Comparison of ENCODE assay signal across 8 cellular contexts in genomic region chr5:34007675-34008600, GRCh38. TPM values are rescaled to one million over a fixed set of nuclear protein-coding genes. Genes with fewer than 3 reads are reported as not detected.
DNase-seq lines count a peak whose midpoint lies in the region; ATAC-seq, FAIRE-seq and TF ChIP-seq lines count a peak whose summit lies in the region.

Gene AMACR, minus strand, starts transcription at chr5:34008050. Its CDS starts 31 bp downstream, at chr5:34008019.

- intact Hi-C loops in activated T-helper 1 cell treated with anti-CD3 and anti-CD28 coated beads, Interleukin-12 subunit alpha, Interleukin-12 subunit beta, Interleukin-2, Interleukin-4 antibody, amounts not matched to agents 30 ng/mL and 10 ng/mL and 1 ng/mL, durations not matched to agents 14 hours and 24 hours and 36 hours (cut with micrococcal nuclease): loop anchor here (1.0 to 5.0 kb wide), 7 partner anchors 11 to 1421 kb away; partner anchors contain the start of genes DNAJC21, SUB1, TARS1 and TTC23L

- H3K27ac ChIP-seq in GM23248 (peak within 1 kb of the TSS; percentile 80), Karpas-422 (ENCODE audit: low read length) (peak within 1 kb of the TSS; percentile 82), fibroblast of lung (ENCODE audit: insufficient read depth, low read length) (peak within 1 kb of the TSS; percentile 84)

- H3K4me1 ChIP-seq in GM23248 (ENCODE audit: insufficient read depth): peaks cover 20% of the 10 kb centered on the region
- peaks cover 34% of the 10 kb centered on the region for H3K4me1 ChIP-seq in Karpas-422 (ENCODE audit: low read length)
- peaks cover 4% of the 10 kb centered on the region for H3K4me1 ChIP-seq in fibroblast of lung (ENCODE audit: control insufficient read depth, extremely low read depth, insufficient read depth, low read length)

- H3F3A ChIP-seq in GM23248 (ENCODE audit: insufficient read depth): peaks cover 33% of the 10 kb centered on the region

- peaks cover 11% of the 10 kb centered on the region for H3K36me3 Mint-ChIP-seq in activated T-helper 1 cell treated with anti-CD3 and anti-CD28 coated beads, Interleukin-12 subunit alpha, Interleukin-12 subunit beta, Interleukin-2, Interleukin-4 antibody, amounts not matched to agents 30 ng/mL and 10 ng/mL and 1 ng/mL, durations not matched to agents 14 hours and 24 hours and 36 hours (ENCODE audit: low read depth)
- peaks cover 5 to 19% (median 5%) of the 10 kb centered on the region in 3 donors for H3K36me3 Mint-ChIP-seq in naive thymus-derived CD8-positive, alpha-beta T cell
- peaks cover 12 to 15% of the 10 kb centered on the region in 2 donors for H3K36me3 Mint-ChIP-seq in stimulated activated naive B cell treated with anti-CD40 and anti-IgM and Interleukin-4, amounts not matched to agents 10 μg/mL and 1 μg/mL and 100 μg/mL, for 72 hours

- 1 to 2% methylated on average over 56 to 65 of the region's 74 CpGs for WGBS in GM23248 (ENCODE audit: low coverage in 1 of 2, low lambda C conversion rate in 2 of 2, missing lambda C conversion rate in 2 of 2), 2 experiments

- H3K27me3 ChIP-seq in GM23248 (replicated peaks; ENCODE audit: insufficient read depth): no peaks in the 10 kb centered on the region
- H3K27me3 ChIP-seq in Karpas-422 (ENCODE audit: low read length): no peaks in the 10 kb centered on the region
- no peaks in the 10 kb centered on the region for H3K27me3 ChIP-seq in fibroblast of lung (ENCODE audit: control insufficient read depth, insufficient read depth, low read length)

- H3K36me3 ChIP-seq in GM23248 (ENCODE audit: low read depth) (peaks cover 6% of the 10 kb centered on the region; the same call in 1 of the 2 replicates), Karpas-422 (ENCODE audit: insufficient read depth, low read length) (peaks cover 7% of the 10 kb centered on the region; the same call in 1 of the 2 replicates), fibroblast of lung (ENCODE audit: control insufficient read depth, insufficient read depth, low read length) (peaks cover 3% of the 10 kb centered on the region)

- H3K9me2 ChIP-seq in GM23248 (ENCODE audit: insufficient read depth) (no peaks in the 10 kb centered on the region), Karpas-422 (replicated peaks; ENCODE audit: insufficient read depth, low read length) (no peaks in the 10 kb centered on the region)

- H3K4me2 ChIP-seq in GM23248 (ENCODE audit: unreplicated experiment) (peak within 1 kb of the TSS; percentile 96), Karpas-422 (ENCODE audit: low read depth, low read length, poor library complexity, severe bottlenecking) (peak within 1 kb of the TSS; percentile 80), fibroblast of lung (ENCODE audit: extremely low read depth, insufficient read depth, low read length) (peak within 1 kb of the TSS; percentile 97)

- ATAC-seq in naive thymus-derived CD8-positive, alpha-beta T cell: peak; percentile 87 to 93
- peak; percentile 91 to 93 for ATAC-seq in stimulated activated naive B cell treated with anti-CD40 and anti-IgM and Interleukin-4, amounts not matched to agents 10 μg/mL and 1 μg/mL and 100 μg/mL, for 72 hours (replicated peaks)

- H3K4me3 ChIP-seq in GM23248: peak within 1 kb of the TSS; percentile 83
- peak within 1 kb of the TSS; percentile 76 for H3K4me3 ChIP-seq in Karpas-422 (ENCODE audit: low read length)
- H3K4me3 ChIP-seq in fibroblast of lung (replicated peaks in 1 of 4; ENCODE audit: control extremely low read depth in 1 of 4, insufficient read depth in 1 of 4, low read depth in 3 of 4, low read length in 4 of 4): peak within 1 kb of the TSS; percentile 71 to 93 (median 82)

- in situ Hi-C loops in GM23248 (cut with MboI): loop anchor here (10.0 to 25.0 kb wide), 2 partner anchors 457 to 879 kb away; no protein-coding TSS in a partner anchor

- FAIRE-seq in RCC 7860 (lab: Jason Lieb, UNC): peak; percentile 59

- H4K20me1 ChIP-seq in GM23248 (ENCODE audit: insufficient read depth) (no peaks in the 10 kb centered on the region), Karpas-422 (ENCODE audit: insufficient read depth, low read depth, low read length) (no peaks in the 10 kb centered on the region), fibroblast of lung (ENCODE audit: control insufficient read depth, extremely low read depth, insufficient read depth, low read length) (no peaks in the 10 kb centered on the region)

- DNase-seq in Daoy (ENCODE audit: low read depth): peak; percentile 93
- DNase-seq in GM23248: peak; percentile 95
- peak; percentile 96 for DNase-seq in Karpas-422
- peak; percentile 83 for DNase-seq in RCC 7860 (ENCODE audit: low spot score)
- peak; percentile 87 for DNase-seq in activated T-helper 1 cell treated with anti-CD3 and anti-CD28 coated beads, Interleukin-12 subunit alpha, Interleukin-12 subunit beta, Interleukin-2, Interleukin-4 antibody, amounts not matched to agents 30 ng/mL and 10 ng/mL and 1 ng/mL, durations not matched to agents 14 hours and 24 hours and 36 hours (ENCODE audit: low spot score)
- DNase-seq in fibroblast of lung (ENCODE audit: low read depth in 2 of 2): peak; percentile 92 to 94
- DNase-seq in naive thymus-derived CD8-positive, alpha-beta T cell: peak; percentile 81 to 95 (median 87)
- peak; percentile 85 for DNase-seq in stimulated activated naive B cell treated with anti-CD40 and anti-IgM and Interleukin-4, amounts not matched to agents 10 μg/mL and 1 μg/mL and 100 μg/mL, for 72 hours

- H3K27ac Mint-ChIP-seq in activated T-helper 1 cell treated with anti-CD3 and anti-CD28 coated beads, Interleukin-12 subunit alpha, Interleukin-12 subunit beta, Interleukin-2, Interleukin-4 antibody, amounts not matched to agents 30 ng/mL and 10 ng/mL and 1 ng/mL, durations not matched to agents 14 hours and 24 hours and 36 hours: peak within 1 kb of the TSS; percentile 79
- H3K27ac Mint-ChIP-seq in naive thymus-derived CD8-positive, alpha-beta T cell: peak within 1 kb of the TSS; percentile 73 to 98 (median 96)
- H3K27ac Mint-ChIP-seq in stimulated activated naive B cell treated with anti-CD40 and anti-IgM and Interleukin-4, amounts not matched to agents 10 μg/mL and 1 μg/mL and 100 μg/mL, for 72 hours: peak within 1 kb of the TSS; percentile 95

- H3K9me3 ChIP-seq in GM23248 (ENCODE audit: low read depth) (no peaks in the 10 kb centered on the region), Karpas-422 (ENCODE audit: low read length) (no peaks in the 10 kb centered on the region), fibroblast of lung (ENCODE audit: control insufficient read depth, insufficient read depth, low read depth, low read length) (no peaks in the 10 kb centered on the region)

- peak within 1 kb of the TSS; percentile 97 for H2AFZ ChIP-seq in GM23248
- peak within 1 kb of the TSS; percentile 90; the same call in 1 of the 2 replicates for H2AFZ ChIP-seq in Karpas-422 (ENCODE audit: low read length)
- peak within 1 kb of the TSS; percentile 100 for H2AFZ ChIP-seq in fibroblast of lung (ENCODE audit: low read length)

- H3K9me3 Mint-ChIP-seq in activated T-helper 1 cell treated with anti-CD3 and anti-CD28 coated beads, Interleukin-12 subunit alpha, Interleukin-12 subunit beta, Interleukin-2, Interleukin-4 antibody, amounts not matched to agents 30 ng/mL and 10 ng/mL and 1 ng/mL, durations not matched to agents 14 hours and 24 hours and 36 hours: no peaks in the 10 kb centered on the region
- no peaks in the 10 kb centered on the region for H3K9me3 Mint-ChIP-seq in naive thymus-derived CD8-positive, alpha-beta T cell
- H3K9me3 Mint-ChIP-seq in stimulated activated naive B cell treated with anti-CD40 and anti-IgM and Interleukin-4, amounts not matched to agents 10 μg/mL and 1 μg/mL and 100 μg/mL, for 72 hours: no peaks in the 10 kb centered on the region

- H3K9ac ChIP-seq in GM23248 (peak within 1 kb of the TSS; percentile 83), Karpas-422 (ENCODE audit: low read length) (peak within 1 kb of the TSS; percentile 91), fibroblast of lung (ENCODE audit: insufficient read depth, low read length) (peak within 1 kb of the TSS; percentile 41)

- H3K27me3 Mint-ChIP-seq in activated T-helper 1 cell treated with anti-CD3 and anti-CD28 coated beads, Interleukin-12 subunit alpha, Interleukin-12 subunit beta, Interleukin-2, Interleukin-4 antibody, amounts not matched to agents 30 ng/mL and 10 ng/mL and 1 ng/mL, durations not matched to agents 14 hours and 24 hours and 36 hours (ENCODE audit: insufficient read depth): no peaks in the 10 kb centered on the region
- no peaks in the 10 kb centered on the region for H3K27me3 Mint-ChIP-seq in naive thymus-derived CD8-positive, alpha-beta T cell
- peaks cover 0 to 9% of the 10 kb centered on the region in 2 donors for H3K27me3 Mint-ChIP-seq in stimulated activated naive B cell treated with anti-CD40 and anti-IgM and Interleukin-4, amounts not matched to agents 10 μg/mL and 1 μg/mL and 100 μg/mL, for 72 hours

- peak in 1 of 2 donors; percentile 3 for TF ChIP-seq CTCF in fibroblast of lung (conservative IDR thresholded peaks at IDR 0.05 in 1 of 2, IDR thresholded peaks at IDR 0.05 in 1 of 2; ENCODE audit: low read depth in 1 of 2, low read length in 2 of 2)

- POLR2A ChIA-PET in naive thymus-derived CD8-positive, alpha-beta T cell (lab: Charles Lee): interaction anchor here (1.0 to 1.5 kb wide), 5 partner anchors 8 to 909 kb away, joined by 3 to 18 read pairs (median 4); partner anchors contain the start of genes BRIX1 and RAD1

- H3K4me3 Mint-ChIP-seq in activated T-helper 1 cell treated with anti-CD3 and anti-CD28 coated beads, Interleukin-12 subunit alpha, Interleukin-12 subunit beta, Interleukin-2, Interleukin-4 antibody, amounts not matched to agents 30 ng/mL and 10 ng/mL and 1 ng/mL, durations not matched to agents 14 hours and 24 hours and 36 hours: peak within 1 kb of the TSS; percentile 85
- peak within 1 kb of the TSS; percentile 77 to 97 (median 92) for H3K4me3 Mint-ChIP-seq in naive thymus-derived CD8-positive, alpha-beta T cell
- peak within 1 kb of the TSS; percentile 83 to 97 for H3K4me3 Mint-ChIP-seq in stimulated activated naive B cell treated with anti-CD40 and anti-IgM and Interleukin-4, amounts not matched to agents 10 μg/mL and 1 μg/mL and 100 μg/mL, for 72 hours

- H3K4me1 Mint-ChIP-seq in activated T-helper 1 cell treated with anti-CD3 and anti-CD28 coated beads, Interleukin-12 subunit alpha, Interleukin-12 subunit beta, Interleukin-2, Interleukin-4 antibody, amounts not matched to agents 30 ng/mL and 10 ng/mL and 1 ng/mL, durations not matched to agents 14 hours and 24 hours and 36 hours (ENCODE audit: low read depth): peaks cover 33% of the 10 kb centered on the region
- H3K4me1 Mint-ChIP-seq in naive thymus-derived CD8-positive, alpha-beta T cell: peaks cover 12 to 30% (median 23%) of the 10 kb centered on the region in 4 donors
- peaks cover 6 to 21% of the 10 kb centered on the region in 2 donors for H3K4me1 Mint-ChIP-seq in stimulated activated naive B cell treated with anti-CD40 and anti-IgM and Interleukin-4, amounts not matched to agents 10 μg/mL and 1 μg/mL and 100 μg/mL, for 72 hours

- H3K79me2 ChIP-seq in GM23248 (ENCODE audit: insufficient read depth) (peaks cover 25% of the 10 kb centered on the region), Karpas-422 (ENCODE audit: low read length) (peaks cover 17% of the 10 kb centered on the region), fibroblast of lung (ENCODE audit: control insufficient read depth, insufficient read depth, low read length) (no peaks in the 10 kb centered on the region)

RNA-seq across cellular contexts. Expression of gene AMACR, which starts in this region (rescaled TPM):
- 10.9 and 12.1 TPM in 2 replicates for total RNA-seq in Daoy (2014; rRNA removed; shearing (Covaris generic))
- 22.3 and 22.5 TPM in 2 replicates for total RNA-seq in GM23248 (2014; rRNA removed; shearing (Covaris generic))
- 22.6 and 24.1 TPM in 2 replicates for polyA plus RNA-seq in GM23248 (2016; fragmentation: Nextera tagmentation; extraction: Ambion mirVana)
- total RNA-seq in Karpas-422 (2014; rRNA removed; shearing (Covaris generic); ENCODE audit: low replicate concordance): 5.4 and 10.5 TPM in 2 replicates
- 6.8 and 7.1 TPM in 2 replicates for total RNA-seq in activated T-helper 1 cell treated with anti-CD3 and anti-CD28 coated beads, Interleukin-12 subunit alpha, Interleukin-12 subunit beta, Interleukin-2, Interleukin-4 antibody, amounts not matched to agents 30 ng/mL and 10 ng/mL and 1 ng/mL, durations not matched to agents 14 hours and 24 hours and 36 hours
- 6.2 and 7.6 TPM in 2 replicates for total RNA-seq in fibroblast of lung
- polyA plus RNA-seq in fibroblast of lung: 13.4 and 14.2 TPM in 2 replicates
- polyA plus RNA-seq in fibroblast of lung (2012): 8.5 and 9.1 TPM in 2 replicates
- 0.43 and 0.56 TPM in 2 replicates for polyA minus RNA-seq in fibroblast of lung (ENCODE audit: low replicate concordance)
- total RNA-seq in naive thymus-derived CD8-positive, alpha-beta T cell: 1 to 10 TPM; 4.8 to 4.9 TPM
- polyA plus RNA-seq in naive thymus-derived CD8-positive, alpha-beta T cell: 1 to 10 TPM; 5.9 to 9.1 (median 7.2) TPM

Comparison
In these comparisons a context has a peak if more than half of its experiments do, and no peak if none do; other contexts are left out.
1. Peak in every context shown above with its lines: DNase-seq, ATAC-seq, H3K4me3 ChIP-seq and H3K27ac ChIP-seq.
2. H3K9ac ChIP-seq: peak in every context shown above with its lines; median percentile 91 in Karpas-422; 83 in GM23248; 41 in fibroblast of lung.